In the genomic region with DNA sequence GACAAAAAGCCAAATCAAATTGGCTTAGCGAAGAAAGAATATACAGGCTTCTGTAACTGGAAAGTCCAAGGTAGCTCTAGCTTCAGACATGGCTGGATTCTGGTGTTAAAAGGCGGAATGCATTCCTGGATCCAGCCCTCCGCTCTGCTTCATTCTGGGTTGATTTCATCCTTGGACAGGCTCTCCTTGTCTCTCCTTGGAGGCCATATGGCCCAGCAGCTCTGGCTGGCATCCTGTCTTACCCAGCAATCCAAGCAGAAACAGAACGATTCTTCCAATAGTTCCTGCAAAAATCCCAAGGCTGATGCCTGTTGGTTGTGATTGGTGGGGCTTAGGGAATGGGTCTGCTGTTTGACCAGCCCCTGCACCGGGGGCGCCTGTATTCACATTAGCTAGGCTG, we compare ENCODE assay signal across 19 cellular contexts. TPM values are rescaled to one million over a fixed set of nuclear protein-coding genes. Genes with fewer than 3 reads are reported as not detected.
A peak's percentile ranks its signal among the peaks of the same experiment; 100 is the strongest.
DNase-seq lines count a peak whose midpoint lies in the region; ATAC-seq and TF ChIP-seq lines count a peak whose summit lies in the region.
"Had no signal": no experiment of that assay in that cellular context is flagged by ENCODE, and none has a peak within 500 bp of the region (broad histone marks: within the 10 kb centered on the region; RNA-seq: fewer than 3 reads in every experiment).

No MANE protein-coding gene starts in this region.

- peak overlapping the region; percentile 47 for H3K27ac Mint-ChIP-seq in T-helper 17 cell
- H3K27ac Mint-ChIP-seq in endodermal cell: no peak overlapping the region
- no peak overlapping the region for H3K27ac Mint-ChIP-seq in Calu3 (ENCODE audit: unreplicated experiment)
- H3K27ac Mint-ChIP-seq: HFFc6 had no signal

- 97 to 98% methylated on average over 3 to 6 of the region's 6 CpGs for WGBS in endodermal cell (ENCODE audit: insufficient coverage in 1 of 2, insufficient read length in 1 of 2), 2 experiments

- H3K9me3 ChIP-seq in T-helper 17 cell (ENCODE audit: control insufficient read depth, low read length, poor library complexity, severe bottlenecking): no peaks in the 10 kb centered on the region
- no peaks in the 10 kb centered on the region for H3K9me3 ChIP-seq in endodermal cell (ENCODE audit: control insufficient read depth, low read length)
- H3K9me3 ChIP-seq: A549, HAP-1 had no signal

- in situ Hi-C loops in G401 (cut with HindIII; ENCODE audit: low sequenced_read_pairs): no loop called here

- H3K4me1 Mint-ChIP-seq in T-helper 17 cell: peaks cover 15% of the 10 kb centered on the region
- peaks cover 27% of the 10 kb centered on the region for H3K4me1 Mint-ChIP-seq in endodermal cell
- H3K4me1 Mint-ChIP-seq in Calu3 (ENCODE audit: low read depth, unreplicated experiment): no peaks in the 10 kb centered on the region

- peaks cover 34% of the 10 kb centered on the region for H3K36me3 ChIP-seq in endodermal cell (ENCODE audit: control insufficient read depth, insufficient read depth, low read length)
- H3K36me3 ChIP-seq: HAP-1 had no signal

- H3K27me3 ChIP-seq in endodermal cell (ENCODE audit: control insufficient read depth, insufficient read depth, low read length, poor library complexity, severe bottlenecking): no peaks in the 10 kb centered on the region

- TF ChIP-seq CTCF in endodermal cell (conservative IDR thresholded peaks at IDR 0.05): no peak
- no peak for TF ChIP-seq CTCF in Calu3 (IDR thresholded peaks at IDR 0.05; ENCODE audit: unreplicated experiment)

- no peaks in the 10 kb centered on the region for H3K9me3 Mint-ChIP-seq in endodermal cell
- no peaks in the 10 kb centered on the region for H3K9me3 Mint-ChIP-seq in Calu3 (ENCODE audit: low read depth, unreplicated experiment)
- H3K9me3 Mint-ChIP-seq: CD4-positive, alpha-beta memory T cell; HFFc6 had no signal

- H3K27me3 Mint-ChIP-seq in T-helper 17 cell (no peaks in the 10 kb centered on the region), endodermal cell (ENCODE audit: insufficient read depth) (peaks cover 38% of the 10 kb centered on the region), Calu3 (ENCODE audit: unreplicated experiment) (no peaks in the 10 kb centered on the region)
- H3K27me3 Mint-ChIP-seq: CD4-positive, alpha-beta memory T cell had no signal

- H3K9ac ChIP-seq in endodermal cell (ENCODE audit: extremely low read depth, low read length, poor library complexity, severe bottlenecking): no peak overlapping the region

- H3K4me1 ChIP-seq in endodermal cell (ENCODE audit: control insufficient read depth, insufficient read depth, low read length): peaks cover 11% of the 10 kb centered on the region
- H3K4me1 ChIP-seq: HAP-1 had no signal

- intact Hi-C loops in Calu3 (cut with micrococcal nuclease; ENCODE audit: unreplicated experiment): loop anchor here (5.0 kb wide), 1 partner anchor 437 kb away; no protein-coding TSS in a partner anchor

- ATAC-seq in T-helper 17 cell: no peak
- no peak for ATAC-seq in HG03354 (IDR thresholded peaks at IDR 0.05; ENCODE audit: poor library complexity, severe bottlenecking, unreplicated experiment)
- ATAC-seq: A549 had no signal

- H3K4me3 Mint-ChIP-seq in T-helper 17 cell (no peak overlapping the region), endodermal cell (no peak overlapping the region), Calu3 (ENCODE audit: low read depth, unreplicated experiment) (no peak overlapping the region)
- H3K4me3 Mint-ChIP-seq: CD4-positive, alpha-beta memory T cell; HFFc6 had no signal

- CTCF ChIA-PET in Calu3 (lab: Charles Lee): interaction anchor here (0.5 kb wide), 1 partner anchor 17 kb away, joined by 3 read pairs; no protein-coding TSS in a partner anchor

- DNase-seq in G401 (ENCODE audit: low spot score) (peak; percentile 81), T-helper 17 cell (no peak), endodermal cell (peak; percentile 42), DMS153 (lab: John Stamatoyannopoulos, UW) (no peak), Calu3 (no peak), NK-92 (lab: John Stamatoyannopoulos, UW; ENCODE audit: unreplicated experiment) (no peak)
- DNase-seq: 8988T; ACHN; C1 segment of cervical spinal cord; CD4-positive, alpha-beta memory T cell; COR-L47; DMS79; EL; GF-D8; GOT3; HFFc6 had no signal

- H3K4me3 ChIP-seq in endodermal cell (ENCODE audit: low read length): no peak overlapping the region
- H3K4me3 ChIP-seq: A549, HAP-1 had no signal

- H3K27ac ChIP-seq in endodermal cell (ENCODE audit: low read depth, low read length): no peak overlapping the region
- H3K27ac ChIP-seq: A549 had no signal

- BruUV-seq in Calu3 (replicated peaks; lab: Mats Ljungman, UMichigan): no TSS peak

- H3K36me3 Mint-ChIP-seq in T-helper 17 cell (ENCODE audit: low read depth): no peaks in the 10 kb centered on the region
- peaks cover 23% of the 10 kb centered on the region for H3K36me3 Mint-ChIP-seq in endodermal cell (ENCODE audit: low read depth)
- H3K36me3 Mint-ChIP-seq in Calu3 (ENCODE audit: insufficient read depth, unreplicated experiment): peaks cover 5% of the 10 kb centered on the region

RNA-seq across cellular contexts. Expression of gene SAP30L, which starts 37.0 kb away (rescaled TPM):
- 17.5 and 28.4 TPM in 2 replicates for total RNA-seq in G401 (2014; rRNA removed; shearing (Covaris generic))
- 10 to 100 TPM; 25.0 to 37.9 TPM for total RNA-seq in T-helper 17 cell
- total RNA-seq in endodermal cell: 10 to 100 TPM; 27.7 to 40.3 TPM
- polyA plus RNA-seq in endodermal cell (2013, experiment 1 of 2): 43.4 TPM
- 44.9 TPM for polyA plus RNA-seq in endodermal cell (2013, experiment 2 of 2)
- total RNA-seq in Calu3 (2022): 28.7 and 38.6 TPM in 2 replicates

Comparison
In these comparisons a context has a peak if more than half of its experiments do, and no peak if none do; other contexts are left out.
1. DNase-seq: peak in G401 (single experiment) and endodermal cell (single experiment); none in T-helper 17 cell (0 of 3), DMS153 (single experiment), Calu3 (single experiment) and NK-92 (single experiment).